In the genomic region with DNA sequence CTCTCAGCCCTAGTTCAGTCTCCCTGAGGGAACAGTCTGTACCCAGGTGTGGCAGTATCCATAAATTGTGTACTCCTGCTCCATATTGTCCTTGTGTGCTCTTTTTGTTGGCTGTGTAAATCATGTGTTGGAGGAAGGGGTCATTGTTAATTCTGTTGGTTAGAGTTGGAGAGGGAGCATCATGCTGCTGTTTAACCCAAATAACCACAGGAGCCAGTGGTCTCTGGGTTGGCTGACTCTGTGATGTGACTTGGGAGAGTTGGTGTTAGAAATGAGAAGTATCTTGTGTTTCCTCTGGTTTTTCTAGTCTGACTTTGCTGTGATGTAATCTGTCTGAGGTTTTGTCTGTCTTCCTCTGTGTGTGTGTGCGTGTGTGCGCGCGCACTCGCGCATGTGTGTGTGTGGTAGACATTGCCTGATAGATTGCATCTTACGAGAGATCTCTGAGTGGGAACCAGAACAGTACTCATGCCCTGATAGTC, we compare ENCODE assay signal across 8 cellular contexts. TPM values are rescaled to one million over a fixed set of nuclear protein-coding genes. Genes with fewer than 3 reads are reported as not detected.
DNase-seq lines count a peak whose midpoint lies in the region; ATAC-seq and TF ChIP-seq lines count a peak whose summit lies in the region.

No MANE protein-coding gene starts in this region.

- H3K27ac ChIP-seq in naive thymus-derived CD4-positive, alpha-beta T cell (ENCODE audit: low read depth, low read length): peak overlapping the region; percentile 83

- peak; percentile 75 for DNase-seq in activated CD4-positive, alpha-beta T cell treated with anti-CD3 and anti-CD28 coated beads for 1 hour
- DNase-seq in chondrocyte (ENCODE audit: low spot score): no peak
- DNase-seq in naive thymus-derived CD4-positive, alpha-beta T cell: peak; percentile 69 to 93 (median 90)
- peak; percentile 71 to 87 for DNase-seq in stimulated activated naive CD8-positive, alpha-beta T cell treated with anti-CD3 and anti-CD28 coated beads, Interleukin-15, amount 100 ng/mL, for 72 hours
- no peak for DNase-seq in AG08395 (ENCODE audit: low spot score)
- DNase-seq in G401 (ENCODE audit: low spot score): no peak

- in situ Hi-C loops in G401 (cut with HindIII; ENCODE audit: low sequenced_read_pairs): no loop called here

- peaks cover 0 to 5% (median 0%) of the 10 kb centered on the region in 3 experiments for H3K36me3 ChIP-seq in naive thymus-derived CD4-positive, alpha-beta T cell (ENCODE audit: control insufficient read depth in 2 of 3, insufficient read depth in 3 of 3, low read length in 3 of 3)

- no peaks in the 10 kb centered on the region for H3K27me3 ChIP-seq in naive thymus-derived CD4-positive, alpha-beta T cell (ENCODE audit: control insufficient read depth in 2 of 2, insufficient read depth in 2 of 2, low read length in 2 of 2)

- no peak overlapping the region for H3K4me3 Mint-ChIP-seq in chondrocyte (ENCODE audit: unreplicated experiment)
- peak overlapping the region; percentile 55 to 88 (median 77) for H3K4me3 Mint-ChIP-seq in naive thymus-derived CD4-positive, alpha-beta T cell
- peak overlapping the region; percentile 63 to 77 for H3K4me3 Mint-ChIP-seq in stimulated activated naive CD8-positive, alpha-beta T cell treated with anti-CD3 and anti-CD28 coated beads, Interleukin-15, amount 100 ng/mL, for 72 hours

- H3K9me3 Mint-ChIP-seq in chondrocyte (ENCODE audit: low read depth): no peaks in the 10 kb centered on the region
- no peaks in the 10 kb centered on the region for H3K9me3 Mint-ChIP-seq in naive thymus-derived CD4-positive, alpha-beta T cell
- no peaks in the 10 kb centered on the region for H3K9me3 Mint-ChIP-seq in stimulated activated naive CD8-positive, alpha-beta T cell treated with anti-CD3 and anti-CD28 coated beads, Interleukin-15, amount 100 ng/mL, for 72 hours

- H3K9me3 ChIP-seq in naive thymus-derived CD4-positive, alpha-beta T cell (ENCODE audit: control insufficient read depth in 2 of 3, low read length in 3 of 3): no peaks in the 10 kb centered on the region

- H3K4me1 ChIP-seq in naive thymus-derived CD4-positive, alpha-beta T cell (ENCODE audit: control insufficient read depth in 2 of 2, insufficient read depth in 2 of 2, low read length in 2 of 2): peaks cover 21 to 29% of the 10 kb centered on the region in 2 donors

- peaks cover 22% of the 10 kb centered on the region for H3K36me3 Mint-ChIP-seq in chondrocyte (ENCODE audit: low read depth)
- H3K36me3 Mint-ChIP-seq in naive thymus-derived CD4-positive, alpha-beta T cell: peaks cover 0 to 28% (median 8%) of the 10 kb centered on the region in 5 donors

- no peak for TF ChIP-seq CTCF in chondrocyte (IDR thresholded peaks at IDR 0.05)

- H3K4me1 Mint-ChIP-seq in chondrocyte (ENCODE audit: low read depth): peaks cover 69% of the 10 kb centered on the region
- H3K4me1 Mint-ChIP-seq in naive thymus-derived CD4-positive, alpha-beta T cell: peaks cover 37 to 53% (median 44%) of the 10 kb centered on the region in 7 donors
- H3K4me1 Mint-ChIP-seq in stimulated activated naive CD8-positive, alpha-beta T cell treated with anti-CD3 and anti-CD28 coated beads, Interleukin-15, amount 100 ng/mL, for 72 hours: peaks cover 34% of the 10 kb centered on the region

- no peaks in the 10 kb centered on the region for H3K27me3 Mint-ChIP-seq in chondrocyte (ENCODE audit: low read depth)
- H3K27me3 Mint-ChIP-seq in naive thymus-derived CD4-positive, alpha-beta T cell: peaks cover 0 to 2% (median 0%) of the 10 kb centered on the region in 5 donors
- H3K27me3 Mint-ChIP-seq in stimulated activated naive CD8-positive, alpha-beta T cell treated with anti-CD3 and anti-CD28 coated beads, Interleukin-15, amount 100 ng/mL, for 72 hours: no peaks in the 10 kb centered on the region

- CTCF ChIA-PET in naive thymus-derived CD4-positive, alpha-beta T cell (lab: Charles Lee): interaction anchor here (0.6 to 1.0 kb wide), 2 partner anchors 8 to 11 kb away, joined by 3 read pairs; no protein-coding TSS in a partner anchor

- peak; percentile 91 for ATAC-seq in GM19351 (IDR thresholded peaks at IDR 0.05; ENCODE audit: unreplicated experiment)
- peak; percentile 65 for ATAC-seq in HG03439 (IDR thresholded peaks at IDR 0.05; ENCODE audit: unreplicated experiment)
- ATAC-seq in naive thymus-derived CD4-positive, alpha-beta T cell: peak; percentile 96
- peak; percentile 97 for ATAC-seq in stimulated activated naive CD8-positive, alpha-beta T cell treated with anti-CD3 and anti-CD28 coated beads, Interleukin-15, amount 100 ng/mL, for 72 hours

- intact Hi-C loops in naive thymus-derived CD4-positive, alpha-beta T cell (cut with micrococcal nuclease): loop anchor here (1.0 to 10.0 kb wide), 15 partner anchors 8 to 787 kb away; a partner anchor contains a TSS

- POLR2A ChIA-PET in naive thymus-derived CD4-positive, alpha-beta T cell (lab: Charles Lee): interaction anchor here (0.9 to 1.3 kb wide), 6 partner anchors 8 to 784 kb away, joined by 3 to 14 read pairs (median 4); a partner anchor contains a TSS

- H3K27ac Mint-ChIP-seq in chondrocyte (ENCODE audit: unreplicated experiment): peak overlapping the region; percentile 30
- H3K27ac Mint-ChIP-seq in naive thymus-derived CD4-positive, alpha-beta T cell: peak overlapping the region; percentile 90 to 99 (median 99)
- H3K27ac Mint-ChIP-seq in stimulated activated naive CD8-positive, alpha-beta T cell treated with anti-CD3 and anti-CD28 coated beads, Interleukin-15, amount 100 ng/mL, for 72 hours: peak overlapping the region; percentile 88 to 90

- H3K4me3 ChIP-seq in naive thymus-derived CD4-positive, alpha-beta T cell (ENCODE audit: low read length): peak overlapping the region; percentile 15

RNA-seq across cellular contexts. Expression of a gene that starts 30.5 kb away (rescaled TPM):
- total RNA-seq in chondrocyte: 126 to 156 TPM (median 138 TPM) in 3 replicates
- total RNA-seq in naive thymus-derived CD4-positive, alpha-beta T cell: 10 to 100 TPM in 4 of 5 experiments, 1 to 10 TPM in 1; 9.3 to 32.0 (median 13.7) TPM
- 1 to 10 TPM in 1 of 2 donors, under 1 TPM in 1; 0.80 to 2.0 TPM for polyA plus RNA-seq in naive thymus-derived CD4-positive, alpha-beta T cell
- total RNA-seq in G401 (2014; rRNA removed; shearing (Covaris generic)): 33.5 and 47.7 TPM in 2 replicates

RNA-seq across cellular contexts. Expression of a gene that starts 40.5 kb away (rescaled TPM):
- not detected in 3 replicates for total RNA-seq in chondrocyte
- not detected for total RNA-seq in naive thymus-derived CD4-positive, alpha-beta T cell
- polyA plus RNA-seq in naive thymus-derived CD4-positive, alpha-beta T cell: under 1 TPM; 0.56 to 0.95 TPM
- total RNA-seq in G401 (2014; rRNA removed; shearing (Covaris generic)): not detected in 2 replicates

RNA-seq across cellular contexts. Expression of a gene that starts 50.8 kb away (rescaled TPM):
- total RNA-seq in chondrocyte: 84.4 to 92.1 TPM (median 87.3 TPM) in 3 replicates
- 100 to 1,000 TPM in 3 of 5 experiments, 10 to 100 TPM in 2; 93.6 to 193 (median 124) TPM for total RNA-seq in naive thymus-derived CD4-positive, alpha-beta T cell
- polyA plus RNA-seq in naive thymus-derived CD4-positive, alpha-beta T cell: 100 to 1,000 TPM; 339 to 382 TPM
- total RNA-seq in G401 (2014; rRNA removed; shearing (Covaris generic)): 184 and 229 TPM in 2 replicates

Comparison
In these comparisons a context has a peak if more than half of its experiments do, and no peak if none do; other contexts are left out.
1. DNase-seq: peak in activated CD4-positive, alpha-beta T cell treated with anti-CD3 and anti-CD28 coated beads for 1 hour (single experiment), naive thymus-derived CD4-positive, alpha-beta T cell (9 of 9) and stimulated activated naive CD8-positive, alpha-beta T cell treated with anti-CD3 and anti-CD28 coated beads, Interleukin-15, amount 100 ng/mL, for 72 hours (2 of 2); none in chondrocyte (single experiment), AG08395 (single experiment) and G401 (single experiment).
2. H3K27ac Mint-ChIP-seq: peak in every context shown above with its lines; median percentile 99 in naive thymus-derived CD4-positive, alpha-beta T cell; 89 in stimulated activated naive CD8-positive, alpha-beta T cell treated with anti-CD3 and anti-CD28 coated beads, Interleukin-15, amount 100 ng/mL, for 72 hours; 30 in chondrocyte.
3. Peak in every context shown above with its lines, with median percentiles within 50 percentile points of each other: ATAC-seq.